Comparison of ENCODE assay signal across 8 cellular contexts in genomic region chr4:473575-474457, GRCh38. TPM values are rescaled to one million over a fixed set of nuclear protein-coding genes. Genes with fewer than 3 reads are reported as not detected.
A peak's percentile ranks its signal among the peaks of the same experiment; 100 is the strongest.
DNase-seq lines count a peak whose midpoint lies in the region; ATAC-seq and TF ChIP-seq lines count a peak whose summit lies in the region.

No MANE protein-coding gene starts in this region.

- intact Hi-C loops in CD14-positive monocyte (cut with micrococcal nuclease): loop anchor here (2.0 to 10.0 kb wide), 5 partner anchors 25 to 229 kb away; partner anchors contain the start of genes ZNF141 (in 2 of the 2), PIGG (in 1 of the 2) and ZNF721 (in 1 of the 2)

- no peaks in the 10 kb centered on the region for H3K27me3 ChIP-seq in effector memory CD4-positive, alpha-beta T cell (replicated peaks; ENCODE audit: control insufficient read depth, insufficient read depth, low read length, poor library complexity, severe bottlenecking)

- H3K4me3 ChIP-seq in effector memory CD4-positive, alpha-beta T cell (ENCODE audit: insufficient read depth, low read depth, low read length, poor library complexity, severe bottlenecking): peak overlapping the region; percentile 66

- peak; percentile 93 for DNase-seq in CD14-positive monocyte (ENCODE audit: low spot score)
- DNase-seq in NCI-H82 (lab: John Stamatoyannopoulos, UW): peak; percentile 98
- peak; percentile 79 to 80 for DNase-seq in activated CD8-positive, alpha-beta memory T cell treated with anti-CD3 and anti-CD28 coated beads for 1 hour (ENCODE audit: extremely low read depth in 1 of 2, low read depth in 1 of 2)
- DNase-seq in effector memory CD4-positive, alpha-beta T cell: peak; percentile 81 to 90 (median 89)
- peak; percentile 99 to 100 for DNase-seq in lung microvascular endothelial cell (ENCODE audit: low read depth in 2 of 2)
- DNase-seq in stimulated activated CD4-positive, alpha-beta T cell treated with anti-CD3 and anti-CD28 coated beads, TNF-alpha, amount 100 ng/mL, for 4 hours (ENCODE audit: low read depth in 3 of 3): peak; percentile 78 to 87 (median 86)

- H3K27me3 Mint-ChIP-seq in CD14-positive monocyte (ENCODE audit: low read depth in 3 of 3): no peaks in the 10 kb centered on the region

- peaks cover 11% of the 10 kb centered on the region for H3K9me3 ChIP-seq in effector memory CD4-positive, alpha-beta T cell (ENCODE audit: control insufficient read depth, low read length)

- H3K27ac ChIP-seq in effector memory CD4-positive, alpha-beta T cell (ENCODE audit: insufficient read depth, low read length, poor library complexity, severe bottlenecking): peak overlapping the region; percentile 78

- H3K4me1 ChIP-seq in effector memory CD4-positive, alpha-beta T cell (ENCODE audit: control insufficient read depth, insufficient read depth, low read length, poor library complexity, severe bottlenecking): peaks cover 10% of the 10 kb centered on the region

- H3K4me3 Mint-ChIP-seq in CD14-positive monocyte: peak overlapping the region; percentile 93 to 98

- H3K4me1 Mint-ChIP-seq in CD14-positive monocyte: peaks cover 42% of the 10 kb centered on the region

- peak overlapping the region; percentile 93 to 99 (median 97) for H3K27ac Mint-ChIP-seq in CD14-positive monocyte

- peak; percentile 99 for ATAC-seq in GM19395 (IDR thresholded peaks at IDR 0.05; ENCODE audit: unreplicated experiment)
- peak; percentile 99 for ATAC-seq in HG03558 (IDR thresholded peaks at IDR 0.05; ENCODE audit: extremely low read depth, unreplicated experiment)

- H3K36me3 ChIP-seq in effector memory CD4-positive, alpha-beta T cell (ENCODE audit: control insufficient read depth, insufficient read depth, low read length): peaks cover 32% of the 10 kb centered on the region

- peaks cover 30 to 36% of the 10 kb centered on the region in 2 donors for H3K36me3 Mint-ChIP-seq in CD14-positive monocyte

- H3K9me3 Mint-ChIP-seq in CD14-positive monocyte: peaks cover 36 to 90% (median 75%) of the 10 kb centered on the region in 7 donors

- no peak for TF ChIP-seq CTCF in CD14-positive monocyte (IDR thresholded peaks at IDR 0.05)

RNA-seq across cellular contexts. Expression of gene ZNF721, which starts 25.1 kb away (rescaled TPM):
- polyA plus RNA-seq in CD14-positive monocyte: 10 to 100 TPM; 12.5 to 14.8 TPM
- 30.7 and 31.9 TPM in 2 replicates for total RNA-seq in lung microvascular endothelial cell

RNA-seq across cellular contexts. Expression of gene PIGG, which starts 25.2 kb away (rescaled TPM):
- 10 to 100 TPM; 18.4 to 23.6 TPM for polyA plus RNA-seq in CD14-positive monocyte
- 30.1 and 47.8 TPM in 2 replicates for total RNA-seq in lung microvascular endothelial cell

Comparison
In these comparisons a context has a peak if more than half of its experiments do, and no peak if none do; other contexts are left out.
1. Peak in every context shown above with its lines: DNase-seq, ATAC-seq, H3K4me3 ChIP-seq and H3K27ac ChIP-seq.